In genomic region chr7:150735596-150736358, GRCh38 we compare ENCODE assay signal across 18 cellular contexts. TPM values are rescaled to one million over a fixed set of nuclear protein-coding genes. Genes with fewer than 3 reads are reported as not detected.
DNase-seq lines count a peak whose midpoint lies in the region; ATAC-seq and TF ChIP-seq lines count a peak whose summit lies in the region.
"Had no signal": no experiment of that assay in that cellular context is flagged by ENCODE, and none has a peak within 500 bp of the region (broad histone marks: within the 10 kb centered on the region; RNA-seq: fewer than 3 reads in every experiment).

No MANE protein-coding gene starts in this region.

- CTCF ChIA-PET in activated CD4-positive, alpha-beta memory T cell treated with anti-CD3 and anti-CD28 coated beads, Interleukin-2, amount 10 ng/mL, durations not matched to agents 7 days and 5 days (lab: Charles Lee): interaction anchor here (1.0 to 7.9 kb wide), 2 partner anchors 19 to 287 kb away, joined by 3 to 44 read pairs; partner anchors contain the start of gene GIMAP1

- peak overlapping the region; percentile 99 for H3K4me3 Mint-ChIP-seq in activated CD4-positive, alpha-beta memory T cell treated with anti-CD3 and anti-CD28 coated beads, Interleukin-2, amount 10 ng/mL, durations not matched to agents 7 days and 5 days
- H3K4me3 Mint-ChIP-seq in immature natural killer cell: peak overlapping the region; percentile 39 to 99 (median 93)
- H3K4me3 Mint-ChIP-seq: HFFc6 had no signal

- peaks cover 1% of the 10 kb centered on the region for H3K9me3 Mint-ChIP-seq in activated CD4-positive, alpha-beta memory T cell treated with anti-CD3 and anti-CD28 coated beads, Interleukin-2, amount 10 ng/mL, durations not matched to agents 7 days and 5 days
- no peaks in the 10 kb centered on the region for H3K9me3 Mint-ChIP-seq in immature natural killer cell

- H3K36me3 Mint-ChIP-seq in activated CD4-positive, alpha-beta memory T cell treated with anti-CD3 and anti-CD28 coated beads, Interleukin-2, amount 10 ng/mL, durations not matched to agents 7 days and 5 days (ENCODE audit: low read depth): peaks cover 38% of the 10 kb centered on the region
- peaks cover 18 to 26% (median 23%) of the 10 kb centered on the region in 3 donors for H3K36me3 Mint-ChIP-seq in immature natural killer cell

- H3K27me3 Mint-ChIP-seq in activated CD4-positive, alpha-beta memory T cell treated with anti-CD3 and anti-CD28 coated beads, Interleukin-2, amount 10 ng/mL, durations not matched to agents 7 days and 5 days: no peaks in the 10 kb centered on the region
- H3K27me3 Mint-ChIP-seq in immature natural killer cell (ENCODE audit: low read depth in 3 of 3): peaks cover 0 to 3% (median 0%) of the 10 kb centered on the region in 3 donors

- H3K27ac Mint-ChIP-seq in activated CD4-positive, alpha-beta memory T cell treated with anti-CD3 and anti-CD28 coated beads, Interleukin-2, amount 10 ng/mL, durations not matched to agents 7 days and 5 days: peak overlapping the region; percentile 94
- H3K27ac Mint-ChIP-seq in immature natural killer cell: peak overlapping the region; percentile 18 to 97 (median 72)
- H3K27ac Mint-ChIP-seq: HFFc6 had no signal

- POLR2A ChIA-PET in activated CD4-positive, alpha-beta memory T cell treated with anti-CD3 and anti-CD28 coated beads, Interleukin-2, amount 10 ng/mL, durations not matched to agents 7 days and 5 days (lab: Charles Lee): interaction anchor here (0.6 to 5.8 kb wide), 7 partner anchors 19 to 287 kb away, joined by 3 to 41 read pairs (median 4); partner anchors contain the start of gene GIMAP1

- ATAC-seq in GM18505 (IDR thresholded peaks at IDR 0.05; ENCODE audit: unreplicated experiment): no peak
- ATAC-seq: esophagus mucosa, SK-N-SH treated with all-trans-retinoic acid at 6 μM for 48 hours had no signal

- TF ChIP-seq POLR2A in GM18505 (IDR thresholded peaks at IDR 0.05; ENCODE audit: borderline replicate concordance, extremely low read depth, insufficient read depth, insufficient read length): no peak

- H3K4me1 Mint-ChIP-seq in activated CD4-positive, alpha-beta memory T cell treated with anti-CD3 and anti-CD28 coated beads, Interleukin-2, amount 10 ng/mL, durations not matched to agents 7 days and 5 days: peaks cover 77% of the 10 kb centered on the region
- H3K4me1 Mint-ChIP-seq in immature natural killer cell: peaks cover 57 to 73% of the 10 kb centered on the region in 2 donors

- DNase-seq in DMS153 (lab: John Stamatoyannopoulos, UW) (peak; percentile 28), DMS153 treated with DMSO at 0.1 percent for 48 hours (lab: John Stamatoyannopoulos, UW; ENCODE audit: unreplicated experiment) (no peak), COLO668 (lab: John Stamatoyannopoulos, UW; ENCODE audit: unreplicated experiment) (peak; percentile 47), immature natural killer cell (no peak), NCI-H128 (lab: John Stamatoyannopoulos, UW; ENCODE audit: unreplicated experiment) (no peak)
- no peak for DNase-seq in activated CD4-positive, alpha-beta memory T cell treated with anti-CD3 and anti-CD28 coated beads, Interleukin-2, amount 10 ng/mL, durations not matched to agents 7 days and 5 days
- no peak for DNase-seq in NK-92 treated with Interleukin-12 subunit alpha and Interleukin-12 subunit beta, amount 100 ng/mL, for 24 hours (lab: John Stamatoyannopoulos, UW)
- DNase-seq: activated CD4-positive, alpha-beta T cell treated with anti-CD3 and anti-CD28 coated beads for 4 hours; adrenal gland; COR-L47; HFFc6; NCI-H2107; occipital lobe; small intestine had no signal

RNA-seq across cellular contexts. Expression of gene GIMAP5, which starts 1.4 kb away (rescaled TPM):
- 10 to 100 TPM; 83.9 to 84.3 TPM for total RNA-seq in activated CD4-positive, alpha-beta memory T cell treated with anti-CD3 and anti-CD28 coated beads, Interleukin-2, amount 10 ng/mL, durations not matched to agents 7 days and 5 days
- polyA plus RNA-seq in immature natural killer cell: 100 to 1,000 TPM; 123 to 291 (median 123) TPM
- total RNA-seq: HFFc6 had no signal

RNA-seq across cellular contexts. Expression of gene GIMAP1, which starts 19.4 kb away (rescaled TPM):
- 10 to 100 TPM; 18.8 to 21.0 TPM for total RNA-seq in activated CD4-positive, alpha-beta memory T cell treated with anti-CD3 and anti-CD28 coated beads, Interleukin-2, amount 10 ng/mL, durations not matched to agents 7 days and 5 days
- polyA plus RNA-seq in immature natural killer cell: 10 to 100 TPM; 19.1 to 71.4 (median 25.7) TPM
- total RNA-seq: hepatocyte, HFFc6 had no signal

RNA-seq across cellular contexts. Expression of gene GIMAP2, which starts 50.3 kb away (rescaled TPM):
- total RNA-seq in activated CD4-positive, alpha-beta memory T cell treated with anti-CD3 and anti-CD28 coated beads, Interleukin-2, amount 10 ng/mL, durations not matched to agents 7 days and 5 days: 100 to 1,000 TPM; 113 to 120 TPM
- 10 to 100 TPM; 63.1 to 93.5 (median 79.4) TPM for polyA plus RNA-seq in immature natural killer cell
- total RNA-seq: HFFc6 had no signal

Comparison
In these comparisons a context has a peak if more than half of its experiments do, and no peak if none do; other contexts are left out.
1. DNase-seq: peak in DMS153 (single experiment) and COLO668 (single experiment); none in DMS153 treated with DMSO at 0.1 percent for 48 hours (single experiment), activated CD4-positive, alpha-beta memory T cell treated with anti-CD3 and anti-CD28 coated beads, Interleukin-2, amount 10 ng/mL, durations not matched to agents 7 days and 5 days (single experiment), immature natural killer cell (0 of 3), NK-92 treated with Interleukin-12 subunit alpha and Interleukin-12 subunit beta, amount 100 ng/mL, for 24 hours (single experiment) and NCI-H128 (single experiment).